In genomic region chr4:55407764-55408163, GRCh38 we compare ENCODE assay signal across 1 cellular context.
TF ChIP-seq lines count a peak whose summit lies in the region.

No MANE protein-coding gene starts in this region.

TF ChIP-seq in HepG2, 621 proteins besides CTCF, POLR2A, EP300 and RAD21 (continued from another document):
- TF ChIP-seq CSRNP1 (CRISPR knock-in tag; IDR thresholded peaks at IDR 0.05) (no peak), HNRNPH1 (optimal IDR thresholded peaks at IDR 0.05; ENCODE audit: low read depth, low read length) (no peak), CREBL2 (CRISPR knock-in tag; IDR thresholded peaks at IDR 0.05; ENCODE audit: borderline replicate concordance) (no peak)
